Comparison of ENCODE assay signal across 8 cellular contexts in genomic region chr6:154508573-154509375, GRCh38. TPM values are rescaled to one million over a fixed set of nuclear protein-coding genes. Genes with fewer than 3 reads are reported as not detected.
DNase-seq lines count a peak whose midpoint lies in the region; ATAC-seq and TF ChIP-seq lines count a peak whose summit lies in the region.

No MANE protein-coding gene starts in this region.

- no peaks in the 10 kb centered on the region for H3K9me3 ChIP-seq in Caco-2
- H3K9me3 ChIP-seq in neuronal stem cell (replicated peaks in 1 of 2; ENCODE audit: control insufficient read depth in 2 of 2, insufficient read depth in 1 of 2, low read depth in 1 of 2, low read length in 2 of 2) = no peaks in the 10 kb centered on the region

- no peaks in the 10 kb centered on the region for H3K27me3 ChIP-seq in Caco-2 (replicated peaks; ENCODE audit: control insufficient read depth, insufficient read depth, low read length)
- no peaks in the 10 kb centered on the region for H3K27me3 ChIP-seq in neuronal stem cell (ENCODE audit: control insufficient read depth in 3 of 3, insufficient read depth in 3 of 3, low read depth in 1 of 3, low read length in 3 of 3)

- TF ChIP-seq CTCF in Caco-2 (IDR thresholded peaks at IDR 0.05; ENCODE audit: insufficient read depth in 1 of 2, low read depth in 1 of 2, low read length in 1 of 2, severe bottlenecking in 1 of 2, unreplicated experiment in 1 of 2) (no peak), epithelial cell of proximal tubule (conservative IDR thresholded peaks at IDR 0.05; ENCODE audit: low read depth, low read length) (no peak)

- H2BK5ac ChIP-seq in neuronal stem cell (ENCODE audit: low read length) = peak overlapping the region; percentile 69

- no peak overlapping the region for H3K14ac ChIP-seq in neuronal stem cell (ENCODE audit: low read length)

- H3K79me1 ChIP-seq in neuronal stem cell (ENCODE audit: low read depth, low read length) = peaks cover 2% of the 10 kb centered on the region

- CTCF ChIA-PET in Caco-2 (lab: Charles Lee) = interaction anchor here (0.7 to 1.4 kb wide), 2 partner anchors 8 to 657 kb away, joined by 4 to 7 read pairs; no protein-coding TSS in a partner anchor

- H3K27ac ChIP-seq in neuronal stem cell (replicated peaks; ENCODE audit: low read length) = no peak overlapping the region

- POLR2A ChIA-PET in Caco-2 (lab: Charles Lee) = interaction anchor here (0.6 to 1.4 kb wide), 2 partner anchors 11 to 92 kb away, joined by 3 to 4 read pairs; no protein-coding TSS in a partner anchor

- no peak overlapping the region for H4K91ac ChIP-seq in neuronal stem cell (ENCODE audit: low read depth, low read length, poor library complexity)

- H3K36me3 ChIP-seq in Caco-2 (ENCODE audit: control insufficient read depth, insufficient read depth, low read length) (no peaks in the 10 kb centered on the region; the same call in 1 of the 2 replicates), neuronal stem cell (replicated peaks in 1 of 2; ENCODE audit: control insufficient read depth in 2 of 2, insufficient read depth in 2 of 2, low read length in 2 of 2) (peaks cover 0 to 1% of the 10 kb centered on the region in 2 donors)

- H3K4me3 ChIP-seq in Caco-2 (ENCODE audit: low read depth, low read length) (peak overlapping the region; percentile 96), epithelial cell of proximal tubule (ENCODE audit: low read depth, low read length) (peak overlapping the region; percentile 93), neuronal stem cell (ENCODE audit: low read length in 2 of 2) (peak overlapping the region; percentile 82 to 97)

- H3K4me1 ChIP-seq in Caco-2 (peaks cover 39% of the 10 kb centered on the region), neuronal stem cell (ENCODE audit: control insufficient read depth in 2 of 2, insufficient read depth in 1 of 2, low read depth in 1 of 2, low read length in 2 of 2) (peaks cover 8 to 10% of the 10 kb centered on the region in 2 donors)

- no peak overlapping the region for H2BK12ac ChIP-seq in neuronal stem cell (ENCODE audit: low read length)

- peaks cover 17% of the 10 kb centered on the region for H3K36me3 Mint-ChIP-seq in Caco-2 (ENCODE audit: insufficient read depth, unreplicated experiment)

- H3K4me2 ChIP-seq in neuronal stem cell (ENCODE audit: insufficient read depth, low read length, poor library complexity, severe bottlenecking) = peak overlapping the region; percentile 86

- no peak overlapping the region for H2BK15ac ChIP-seq in neuronal stem cell (ENCODE audit: low read length)

- H3K4ac ChIP-seq in neuronal stem cell (ENCODE audit: low read length) = no peak overlapping the region

- no peak overlapping the region for H4K8ac ChIP-seq in neuronal stem cell (ENCODE audit: low read depth, low read length)

- no peaks in the 10 kb centered on the region for H3K9me3 Mint-ChIP-seq in Caco-2 (ENCODE audit: unreplicated experiment)

- peak overlapping the region; percentile 93 for H3K4me3 Mint-ChIP-seq in Caco-2 (ENCODE audit: unreplicated experiment)

- H3K23ac ChIP-seq in neuronal stem cell (ENCODE audit: low read depth, low read length, poor library complexity) = no peak overlapping the region

- no peak overlapping the region for H3K18ac ChIP-seq in neuronal stem cell (ENCODE audit: low read length)

- peak overlapping the region; percentile 96 for H3K9ac ChIP-seq in neuronal stem cell (ENCODE audit: low read depth, low read length, poor library complexity)

- no peaks in the 10 kb centered on the region for H3K27me3 Mint-ChIP-seq in Caco-2 (ENCODE audit: insufficient read depth, unreplicated experiment)

- DNase-seq in Caco-2 = peak; percentile 36 to 49
- DNase-seq in NCI-H146 treated with DMSO at 0.1 percent for 48 hours (lab: John Stamatoyannopoulos, UW; ENCODE audit: unreplicated experiment) = peak; percentile 33
- no peak for DNase-seq in epithelial cell of proximal tubule (ENCODE audit: low read depth)
- no peak for DNase-seq in neuronal stem cell (ENCODE audit: low spot score)
- no peak for DNase-seq in NK-92 treated with Interleukin-12 subunit alpha and Interleukin-12 subunit beta, amount 100 ng/mL, for 24 hours (lab: John Stamatoyannopoulos, UW)
- DNase-seq in activated gamma-delta T cell treated with Interleukin-2 at 50 U/mL for 16 hours = no peak

- BruUV-seq in Caco-2 (replicated peaks; lab: Mats Ljungman, UMichigan) = TSS peak; percentile 22

- H2BK120ac ChIP-seq in neuronal stem cell (ENCODE audit: low read depth, low read length) = no peak overlapping the region

- H2AK5ac ChIP-seq in neuronal stem cell (ENCODE audit: low read depth, low read length) = no peak overlapping the region

- H3K27ac Mint-ChIP-seq in Caco-2 (ENCODE audit: unreplicated experiment) = peak overlapping the region; percentile 65

- ATAC-seq in HG02763 (IDR thresholded peaks at IDR 0.05; ENCODE audit: unreplicated experiment) = no peak
- no peak for ATAC-seq in GM21526 (IDR thresholded peaks at IDR 0.05; ENCODE audit: low FRiP score, unreplicated experiment)

- intact Hi-C loops in Caco-2 (cut with micrococcal nuclease; ENCODE audit: unreplicated experiment) = no loop called here

- H2AFZ ChIP-seq in neuronal stem cell (ENCODE audit: low read length) = peak overlapping the region; percentile 98

- H3K4me1 Mint-ChIP-seq in Caco-2 (ENCODE audit: low read depth, unreplicated experiment) = peaks cover 43% of the 10 kb centered on the region

- no CpG with 5 or more reads among the region's 14 CpGs for WGBS in neuronal stem cell (ENCODE audit: extremely low coverage in 2 of 2, insufficient read length in 2 of 2, insufficient replicate concordance in 1 of 2), 2 donors

RNA-seq across cellular contexts. Expression of gene CNKSR3, which starts 1.7 kb away (rescaled TPM):
- 31.8 and 33.1 TPM in 2 replicates for total RNA-seq in Caco-2 (2022)
- total RNA-seq in epithelial cell of proximal tubule = 10.3 and 12.4 TPM in 2 replicates
- polyA plus RNA-seq in neuronal stem cell (2013, experiment 1 of 2) = 10.8 TPM
- 10.7 TPM for polyA plus RNA-seq in neuronal stem cell (2013, experiment 2 of 2)

Comparison
In these comparisons a context has a peak if more than half of its experiments do, and no peak if none do; other contexts are left out.
1. DNase-seq: peak in Caco-2 (2 of 2) and NCI-H146 treated with DMSO at 0.1 percent for 48 hours (single experiment); none in epithelial cell of proximal tubule (single experiment), neuronal stem cell (single experiment), NK-92 treated with Interleukin-12 subunit alpha and Interleukin-12 subunit beta, amount 100 ng/mL, for 24 hours (single experiment) and activated gamma-delta T cell treated with Interleukin-2 at 50 U/mL for 16 hours (single experiment).
2. Peak in every context shown above with its lines, with median percentiles within 50 percentile points of each other: H3K4me3 ChIP-seq.